10 cellular contexts compared by ENCODE assay signal in the genomic region with DNA sequence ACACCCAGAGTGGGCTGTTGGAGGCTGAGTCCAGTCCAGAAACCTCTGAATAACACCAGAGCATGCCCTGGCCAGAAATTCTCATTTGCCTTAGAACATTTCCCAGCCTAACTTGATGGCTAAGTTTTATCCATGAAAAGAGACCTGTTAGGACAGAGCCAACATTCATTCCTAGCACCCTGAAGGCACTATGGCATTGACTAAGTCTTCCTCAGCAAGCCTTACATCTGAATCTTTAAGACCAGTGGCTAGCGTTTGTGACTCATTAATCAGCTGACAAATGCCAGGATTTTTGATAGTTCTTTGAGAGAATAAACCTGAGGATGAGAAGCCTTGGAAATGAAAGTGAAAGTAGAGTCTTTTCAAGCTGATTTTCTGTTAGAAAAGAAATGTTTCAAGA.
DNase-seq lines count a peak whose midpoint lies in the region; FAIRE-seq and TF ChIP-seq lines count a peak whose summit lies in the region.
"Had no signal": no experiment of that assay in that cellular context is flagged by ENCODE, and none has a peak within 500 bp of the region (broad histone marks: within the 10 kb centered on the region; RNA-seq: fewer than 3 reads in every experiment).

No MANE protein-coding gene starts in this region.

- H3K79me2 ChIP-seq in mesendoderm (ENCODE audit: control insufficient read depth, insufficient read depth, low read length): no peaks in the 10 kb centered on the region

- no peak overlapping the region for H2BK5ac ChIP-seq in mesendoderm (ENCODE audit: low read length)

- no peak overlapping the region for H3K18ac ChIP-seq in mesendoderm (ENCODE audit: low read length)

- H3K9ac ChIP-seq in kidney (ENCODE audit: low read length in 2 of 2) (no peak overlapping the region), mesendoderm (ENCODE audit: low read length) (no peak overlapping the region)

- no peak overlapping the region for H4K5ac ChIP-seq in mesendoderm (ENCODE audit: low read length)

- H3K27ac ChIP-seq in kidney (ENCODE audit: low read depth in 2 of 2, low read length in 2 of 2) (no peak overlapping the region), stomach (no peak overlapping the region), mesendoderm (ENCODE audit: low read depth, low read length) (no peak overlapping the region)
- H3K27ac ChIP-seq: HL-60 had no signal

- H3K56ac ChIP-seq in mesendoderm (ENCODE audit: low read length): no peak overlapping the region

- H3K4me2 ChIP-seq in mesendoderm (ENCODE audit: low read length): no peak overlapping the region

- WGBS in stomach, 5 donors: 30 to 63% (median 52%) methylated on average over 1 of the region's 1 CpG
- no CpG with 5 or more reads among the region's 1 CpG for WGBS in mesendoderm (ENCODE audit: extremely low coverage, insufficient coverage, low lambda C conversion rate)

- H3K23ac ChIP-seq in mesendoderm (ENCODE audit: low read length): no peak overlapping the region

- no peak overlapping the region for H2AK5ac ChIP-seq in mesendoderm (ENCODE audit: low read length)

- H3K9me3 ChIP-seq in kidney (ENCODE audit: control insufficient read depth in 1 of 2, low read length in 2 of 2): peaks cover 10 to 13% of the 10 kb centered on the region in 2 donors
- peaks cover 3 to 66% (median 45%) of the 10 kb centered on the region in 4 donors for H3K9me3 ChIP-seq in stomach

- no peak for TF ChIP-seq CTCF in kidney (IDR thresholded peaks at IDR 0.05; ENCODE audit: borderline replicate concordance, extremely low read depth, insufficient read depth)
- TF ChIP-seq CTCF in stomach (IDR thresholded peaks at IDR 0.05): no peak

- H3K4me3 ChIP-seq in kidney (ENCODE audit: low read length in 2 of 2): peak overlapping the region; percentile 45 to 58
- no peak overlapping the region for H3K4me3 ChIP-seq in stomach
- no peak overlapping the region for H3K4me3 ChIP-seq in mesendoderm (ENCODE audit: low read length)

- DNase-seq in AG20443 (ENCODE audit: low spot score): peak; percentile 18
- DNase-seq in HK-2 (ENCODE audit: unreplicated experiment): peak; percentile 6
- DNase-seq in amniotic epithelial cell (ENCODE audit: low read depth): peak; percentile 65
- DNase-seq in kidney: no peak
- no peak for DNase-seq in NCI-H2029 (lab: John Stamatoyannopoulos, UW)
- no peak for DNase-seq in stomach
- no peak for DNase-seq in mesendoderm
- no peak for DNase-seq in stimulated activated CD4-positive, alpha-beta T cell treated with anti-CD3 and anti-CD28 coated beads, Interleukin-12 subunit alpha, Interleukin-12 subunit beta, amount 100 ng/mL, for 4 hours
- DNase-seq: activated T-cell treated with anti-CD3 and anti-CD28 coated beads, Interleukin-2, amount 50 U/mL, for 1 hour had no signal

- FAIRE-seq in kidney (lab: Jason Lieb, UNC): no peak

- TF ChIP-seq POLR2A in stomach (IDR thresholded peaks at IDR 0.05): no peak

- H2BK15ac ChIP-seq in mesendoderm (replicated peaks; ENCODE audit: low read depth): no peak overlapping the region

- H3K27me3 ChIP-seq in stomach (no peaks in the 10 kb centered on the region), mesendoderm (ENCODE audit: insufficient read depth, low read length, poor library complexity) (no peaks in the 10 kb centered on the region)

- intact Hi-C loops in kidney (cut with DNase I): no loop called here
- intact Hi-C loops in stomach (cut with DNase I; ENCODE audit: low total_unique reads): no loop called here

- TF ChIP-seq EP300 in stomach (IDR thresholded peaks at IDR 0.05): no peak

- no peak overlapping the region for H3K4ac ChIP-seq in mesendoderm (ENCODE audit: low read depth, low read length)

- no peaks in the 10 kb centered on the region for H3K79me1 ChIP-seq in mesendoderm (ENCODE audit: low read length)

- no peaks in the 10 kb centered on the region for H3K4me1 ChIP-seq in kidney (ENCODE audit: control insufficient read depth in 1 of 2, insufficient read depth in 1 of 2, low read depth in 1 of 2, low read length in 2 of 2)
- no peaks in the 10 kb centered on the region for H3K4me1 ChIP-seq in stomach
- no peaks in the 10 kb centered on the region for H3K4me1 ChIP-seq in mesendoderm (ENCODE audit: control insufficient read depth, low read depth, low read length)

- no peaks in the 10 kb centered on the region for H3K36me3 ChIP-seq in kidney (ENCODE audit: control insufficient read depth in 1 of 2, insufficient read depth in 2 of 2, low read length in 2 of 2)
- no peaks in the 10 kb centered on the region for H3K36me3 ChIP-seq in stomach
- no peaks in the 10 kb centered on the region for H3K36me3 ChIP-seq in mesendoderm (ENCODE audit: control insufficient read depth, insufficient read depth, low read length)

- H2BK120ac ChIP-seq in mesendoderm (ENCODE audit: low read depth, low read length): no peak overlapping the region

- H4K8ac ChIP-seq in mesendoderm (ENCODE audit: low read depth, low read length): no peak overlapping the region

Comparison
In these comparisons a context has a peak if more than half of its experiments do, and no peak if none do; other contexts are left out.
1. DNase-seq: peak in AG20443 (single experiment), HK-2 (single experiment) and amniotic epithelial cell (single experiment); none in kidney (single experiment), NCI-H2029 (single experiment), stomach (single experiment), mesendoderm (single experiment) and stimulated activated CD4-positive, alpha-beta T cell treated with anti-CD3 and anti-CD28 coated beads, Interleukin-12 subunit alpha, Interleukin-12 subunit beta, amount 100 ng/mL, for 4 hours (single experiment).
2. H3K4me3 ChIP-seq: peak in kidney (2 of 2); none in stomach (0 of 4) and mesendoderm (single experiment).